ENCODE assay signal across 1 cellular context in the genomic region with DNA sequence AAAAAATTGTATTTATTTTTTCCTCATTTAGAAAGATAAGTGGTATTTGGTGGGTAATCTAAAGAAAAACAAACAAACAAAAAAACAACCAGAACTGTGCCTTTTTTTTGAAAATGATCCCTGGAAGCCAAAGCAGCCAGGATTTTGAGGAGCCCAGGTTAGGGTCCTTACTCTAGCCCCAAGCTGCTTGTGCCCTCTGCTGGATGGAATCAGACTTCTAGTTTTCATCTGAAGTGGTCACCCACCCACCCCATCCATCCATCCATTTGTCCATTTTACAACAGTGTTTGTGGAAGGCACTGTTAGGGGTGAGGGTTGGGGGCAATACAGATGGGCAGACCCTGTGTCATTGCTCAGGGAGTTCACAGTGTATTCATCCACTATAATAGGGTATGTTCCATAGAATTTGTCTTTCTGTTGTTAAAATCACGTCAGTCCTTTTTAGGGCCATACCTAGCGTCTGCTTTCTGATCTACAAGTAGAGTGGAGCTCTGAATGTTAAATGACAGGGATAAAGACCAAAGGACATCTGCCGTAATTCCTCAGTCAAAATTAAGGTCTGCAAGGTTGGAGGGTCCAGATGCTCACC.
TF ChIP-seq lines count a peak whose summit lies in the region.

No MANE protein-coding gene starts in this region.

TF ChIP-seq in GM12878, 131 proteins besides CTCF, POLR2A, EP300 and RAD21:
- no peak for TF ChIP-seq GABPA (IDR thresholded peaks at IDR 0.05; ENCODE audit: low read depth)
- TF ChIP-seq SMC3 (IDR thresholded peaks at IDR 0.05; ENCODE audit: borderline replicate concordance, low read length), result peak; percentile 64
- no peak for TF ChIP-seq NFYA (IDR thresholded peaks at IDR 0.05; ENCODE audit: borderline replicate concordance, low read depth, low read length)
- no peak for TF ChIP-seq NKRF (conservative IDR thresholded peaks at IDR 0.05)
- TF ChIP-seq, protein P1, sequence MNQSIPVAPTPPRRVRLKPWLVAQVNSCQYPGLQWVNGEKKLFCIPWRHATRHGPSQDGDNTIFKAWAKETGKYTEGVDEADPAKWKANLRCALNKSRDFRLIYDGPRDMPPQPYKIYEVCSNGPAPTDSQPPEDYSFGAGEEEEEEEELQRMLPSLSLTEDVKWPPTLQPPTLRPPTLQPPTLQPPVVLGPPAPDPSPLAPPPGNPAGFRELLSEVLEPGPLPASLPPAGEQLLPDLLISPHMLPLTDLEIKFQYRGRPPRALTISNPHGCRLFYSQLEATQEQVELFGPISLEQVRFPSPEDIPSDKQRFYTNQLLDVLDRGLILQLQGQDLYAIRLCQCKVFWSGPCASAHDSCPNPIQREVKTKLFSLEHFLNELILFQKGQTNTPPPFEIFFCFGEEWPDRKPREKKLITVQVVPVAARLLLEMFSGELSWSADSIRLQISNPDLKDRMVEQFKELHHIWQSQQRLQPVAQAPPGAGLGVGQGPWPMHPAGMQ (IDR thresholded peaks at IDR 0.05; ENCODE audit: borderline replicate concordance), result no peak
- TF ChIP-seq ZZZ3 (IDR thresholded peaks at IDR 0.05; ENCODE audit: control insufficient read depth, insufficient read length, low read depth), result no peak
- no peak for TF ChIP-seq MYC (IDR thresholded peaks at IDR 0.05; ENCODE audit: insufficient read depth, insufficient read length, insufficient replicate concordance, low read length, severe bottlenecking)
- peak; percentile 45; the same call in 1 of the 2 replicates for TF ChIP-seq YY1 (IDR thresholded peaks at IDR 0.05; ENCODE audit: low read depth, low read length)
